In genomic region chr11:126267650-126268049, GRCh38 we compare ENCODE assay signal across 8 cellular contexts. TPM values are rescaled to one million over a fixed set of nuclear protein-coding genes. Genes with fewer than 3 reads are reported as not detected.
DNase-seq lines count a peak whose midpoint lies in the region; ATAC-seq and TF ChIP-seq lines count a peak whose summit lies in the region.

No MANE protein-coding gene starts in this region.

- H3K9ac ChIP-seq in liver (ENCODE audit: low read depth in 1 of 2, low read length in 2 of 2) = peak overlapping the region; percentile 82 to 99

- H3K27me3 Mint-ChIP-seq in activated T-cell treated with anti-CD3 and anti-CD28 coated beads, Interleukin-2, amount 50 U/mL, for 24 hours = no peaks in the 10 kb centered on the region

- DNase-seq in activated T-cell treated with anti-CD3 and anti-CD28 coated beads, Interleukin-2, amount 50 U/mL, for 24 hours = no peak
- DNase-seq in activated T-cell treated with anti-CD3 and anti-CD28 coated beads for 4 hours (no peak), astrocyte of the cerebellum (ENCODE audit: low read depth) (no peak), tibial artery (no peak), COR-L47 (lab: John Stamatoyannopoulos, UW) (no peak), OCI-M1 (lab: John Stamatoyannopoulos, UW) (no peak)

- peak; percentile 20 to 56 for TF ChIP-seq RAD21 in liver (IDR thresholded peaks at IDR 0.05)

- whole genome bisulfite sequencing in liver = 35% methylated on average over 6 of the region's 6 CpGs

- H3K9me3 Mint-ChIP-seq in activated T-cell treated with anti-CD3 and anti-CD28 coated beads, Interleukin-2, amount 50 U/mL, for 24 hours = no peaks in the 10 kb centered on the region

- H3K36me3 Mint-ChIP-seq in activated T-cell treated with anti-CD3 and anti-CD28 coated beads, Interleukin-2, amount 50 U/mL, for 24 hours (ENCODE audit: low read depth) = peaks cover 91% of the 10 kb centered on the region

- H3K27ac ChIP-seq in liver (ENCODE audit: low read depth in 1 of 2, low read length in 2 of 2) (peak overlapping the region; percentile 81 to 92), tibial artery (peak overlapping the region; percentile 79 to 88)

- H3K9me3 ChIP-seq in liver (ENCODE audit: control insufficient read depth in 4 of 4, low read length in 3 of 4) (no peaks in the 10 kb centered on the region), tibial artery (no peaks in the 10 kb centered on the region)

- no peak for TF ChIP-seq CTCF in astrocyte of the cerebellum (IDR thresholded peaks at IDR 0.05; ENCODE audit: low read depth, low read length, missing control alignments)
- no peak for TF ChIP-seq CTCF in liver (IDR thresholded peaks at IDR 0.05; ENCODE audit: low read depth, low read length, missing input control)
- TF ChIP-seq CTCF in tibial artery (IDR thresholded peaks at IDR 0.05) = no peak

- peaks cover 0 to 27% (median 24%) of the 10 kb centered on the region in 4 donors for H3K4me1 ChIP-seq in liver (ENCODE audit: control insufficient read depth in 4 of 4, insufficient read depth in 4 of 4, low read length in 3 of 4)
- peaks cover 0 to 17% (median 13%) of the 10 kb centered on the region in 4 donors for H3K4me1 ChIP-seq in tibial artery

- ATAC-seq in HG03520 (IDR thresholded peaks at IDR 0.05; ENCODE audit: unreplicated experiment) = no peak

- H3K4me3 Mint-ChIP-seq in activated T-cell treated with anti-CD3 and anti-CD28 coated beads, Interleukin-2, amount 50 U/mL, for 24 hours = peak overlapping the region; percentile 97

- H3K4me3 ChIP-seq in astrocyte of the cerebellum (ENCODE audit: low read depth, low read length) (peak overlapping the region; percentile 97), liver (ENCODE audit: low read depth in 1 of 3, low read length in 3 of 3) (peak overlapping the region; percentile 67 to 99 (median 77)), tibial artery (peak overlapping the region; percentile 80 to 86)

- H3K27me3 ChIP-seq in liver (ENCODE audit: control insufficient read depth in 4 of 4, insufficient read depth in 4 of 4, low read length in 3 of 4) = no peaks in the 10 kb centered on the region
- H3K27me3 ChIP-seq in tibial artery = no peaks in the 10 kb centered on the region

- peak overlapping the region; percentile 96 for H3K27ac Mint-ChIP-seq in activated T-cell treated with anti-CD3 and anti-CD28 coated beads, Interleukin-2, amount 50 U/mL, for 24 hours

- H3K36me3 ChIP-seq in liver (ENCODE audit: control insufficient read depth in 4 of 4, insufficient read depth in 3 of 4, low read depth in 1 of 4, low read length in 3 of 4) (peaks cover 13 to 53% (median 46%) of the 10 kb centered on the region in 4 donors), tibial artery (peaks cover 40 to 49% (median 41%) of the 10 kb centered on the region in 3 donors)

- in situ Hi-C loops in astrocyte of the cerebellum (cut with HindIII; ENCODE audit: low sequenced_read_pairs) = no loop called here

- intact Hi-C loops in tibial artery (cut with DNase I; ENCODE audit: low total_unique reads) = no loop called here

- peaks cover 43% of the 10 kb centered on the region for H3K4me1 Mint-ChIP-seq in activated T-cell treated with anti-CD3 and anti-CD28 coated beads, Interleukin-2, amount 50 U/mL, for 24 hours (ENCODE audit: low read depth)

TF ChIP-seq in liver, 16 proteins besides CTCF, POLR2A, EP300 and RAD21:
- no peak for TF ChIP-seq HNF4A (conservative IDR thresholded peaks at IDR 0.05)
- TF ChIP-seq ATF3 (IDR thresholded peaks at IDR 0.05) = peak; percentile 55
- no peak for TF ChIP-seq JUND (IDR thresholded peaks at IDR 0.05)
- no peak for TF ChIP-seq RXRA (IDR thresholded peaks at IDR 0.05)
- peak; percentile 53 for TF ChIP-seq YY1 (IDR thresholded peaks at IDR 0.05)
- TF ChIP-seq SP1 (IDR thresholded peaks at IDR 0.05) = peak; percentile 27
TF ChIP-seq in liver: peak in this region for 3.

RNA-seq across cellular contexts. Expression of gene SRPRA, which starts 1.0 kb away (rescaled TPM):
- 100 to 1,000 TPM in 1 of 2 donors, 10 to 100 TPM in 1; 28.7 to 138 TPM for total RNA-seq in liver
- 100 to 1,000 TPM in 1 of 2 donors, 10 to 100 TPM in 1; 66.4 to 143 TPM for polyA plus RNA-seq in liver

RNA-seq across cellular contexts. Expression of gene FOXRED1, which starts 1.3 kb away (rescaled TPM):
- total RNA-seq in liver = 10 to 100 TPM; 24.0 to 38.9 TPM
- polyA plus RNA-seq in liver = 10 to 100 TPM; 29.5 to 30.2 TPM

RNA-seq across cellular contexts. Expression of gene TIRAP, which starts 15.2 kb away (rescaled TPM):
- 1 to 10 TPM; 4.4 to 9.5 TPM for total RNA-seq in liver
- 1 to 10 TPM; 3.9 to 8.5 TPM for polyA plus RNA-seq in liver

RNA-seq across cellular contexts. Expression of gene DCPS, which starts 36.2 kb away (rescaled TPM):
- 10 to 100 TPM in 1 of 2 donors, 1 to 10 TPM in 1; 5.6 to 10.7 TPM for total RNA-seq in liver
- polyA plus RNA-seq in liver = 10 to 100 TPM; 27.3 to 61.0 TPM

RNA-seq across cellular contexts. Expression of gene FAM118B, which starts 56.1 kb away (rescaled TPM):
- 10 to 100 TPM in 1 of 2 donors, 1 to 10 TPM in 1; 6.5 to 12.0 TPM for total RNA-seq in liver
- polyA plus RNA-seq in liver = 1 to 10 TPM; 3.7 to 6.6 TPM
